In genomic region chr22:40732996-40733292, GRCh38 we compare ENCODE assay signal across 13 cellular contexts. TPM values are rescaled to one million over a fixed set of nuclear protein-coding genes. Genes with fewer than 3 reads are reported as not detected.
A peak's percentile ranks its signal among the peaks of the same experiment; 100 is the strongest.
DNase-seq lines count a peak whose midpoint lies in the region; ATAC-seq, FAIRE-seq and TF ChIP-seq lines count a peak whose summit lies in the region.
"Had no signal": no experiment of that assay in that cellular context is flagged by ENCODE, and none has a peak within 500 bp of the region (broad histone marks: within the 10 kb centered on the region; RNA-seq: fewer than 3 reads in every experiment).

No MANE protein-coding gene starts in this region.

- peaks cover 3% of the 10 kb centered on the region for H3K9me3 Mint-ChIP-seq in CD8-positive, alpha-beta T cell
- no peaks in the 10 kb centered on the region for H3K9me3 Mint-ChIP-seq in progenitor cell of endocrine pancreas (ENCODE audit: low read depth)
- no peaks in the 10 kb centered on the region for H3K9me3 Mint-ChIP-seq in effector memory CD8-positive, alpha-beta T cell

- H4K20me1 ChIP-seq in PC-9 (ENCODE audit: insufficient read depth) (no peaks in the 10 kb centered on the region), GM23248 (ENCODE audit: insufficient read depth) (no peaks in the 10 kb centered on the region)

- H3K27ac Mint-ChIP-seq in CD8-positive, alpha-beta T cell, result peak overlapping the region; percentile 92
- peak overlapping the region; percentile 82 for H3K27ac Mint-ChIP-seq in progenitor cell of endocrine pancreas
- peak overlapping the region in 1 of 2 donors; percentile 72 for H3K27ac Mint-ChIP-seq in effector memory CD8-positive, alpha-beta T cell

- H3K27me3 Mint-ChIP-seq in CD8-positive, alpha-beta T cell (ENCODE audit: low read depth), result no peaks in the 10 kb centered on the region
- H3K27me3 Mint-ChIP-seq in progenitor cell of endocrine pancreas, result no peaks in the 10 kb centered on the region
- H3K27me3 Mint-ChIP-seq in effector memory CD8-positive, alpha-beta T cell, result no peaks in the 10 kb centered on the region

- H3F3A ChIP-seq in PC-9 (ENCODE audit: insufficient read depth, low read depth) (peaks cover 25% of the 10 kb centered on the region), GM23248 (ENCODE audit: insufficient read depth) (0 out of 2 replicates have a peak, but pooled peaks cover 5% of the 10 kb centered on the region)

- H3K27ac ChIP-seq in CD8-positive, alpha-beta T cell (ENCODE audit: low read depth, low read length), result no peak overlapping the region
- H3K27ac ChIP-seq in PC-9 (peak overlapping the region; percentile 72), GM23248 (no peak overlapping the region)

- H3K4me1 ChIP-seq in CD8-positive, alpha-beta T cell (ENCODE audit: insufficient read depth, low read length), result peaks cover 47% of the 10 kb centered on the region
- H3K4me1 ChIP-seq in PC-9 (replicated peaks; ENCODE audit: insufficient read depth) (peaks cover 29% of the 10 kb centered on the region), GM23248 (ENCODE audit: insufficient read depth) (no peaks in the 10 kb centered on the region)

- CTCF ChIA-PET in CD8-positive, alpha-beta T cell (lab: Charles Lee), result no interaction called here
- CTCF ChIA-PET in PC-9 (lab: Charles Lee), result interaction anchor here (1.0 kb wide), 1 partner anchor 50 kb away, joined by 3 read pairs; no protein-coding TSS in a partner anchor

- no peak overlapping the region for H3K4me3 ChIP-seq in CD8-positive, alpha-beta T cell (ENCODE audit: low read depth, low read length)
- no peak overlapping the region for H3K4me3 ChIP-seq in PC-9
- H3K4me3 ChIP-seq in GM23248, result no peak overlapping the region

- WGBS in GM23248 (ENCODE audit: low coverage in 1 of 2, low lambda C conversion rate in 2 of 2, missing lambda C conversion rate in 2 of 2), 2 experiments, result 18 to 30% methylated on average over 2 of the region's 2 CpGs

- in situ Hi-C loops in GM23248 (cut with MboI), result no loop called here

- no peak for ATAC-seq in CD8-positive, alpha-beta T cell
- ATAC-seq in effector memory CD8-positive, alpha-beta T cell (replicated peaks), result no peak
- ATAC-seq in HG03135 (IDR thresholded peaks at IDR 0.05; ENCODE audit: unreplicated experiment), result no peak

- no peak overlapping the region for H3K4me3 Mint-ChIP-seq in CD8-positive, alpha-beta T cell
- peak overlapping the region; percentile 36 for H3K4me3 Mint-ChIP-seq in progenitor cell of endocrine pancreas (ENCODE audit: low read depth)
- peak overlapping the region in 1 of 2 donors; percentile 1 for H3K4me3 Mint-ChIP-seq in effector memory CD8-positive, alpha-beta T cell

- H3K79me2 ChIP-seq in PC-9 (ENCODE audit: low read depth) (no peaks in the 10 kb centered on the region), GM23248 (ENCODE audit: insufficient read depth) (no peaks in the 10 kb centered on the region)

- H3K36me3 ChIP-seq in CD8-positive, alpha-beta T cell (ENCODE audit: insufficient read depth, low read length), result no peaks in the 10 kb centered on the region
- H3K36me3 ChIP-seq in PC-9 (ENCODE audit: low read depth), result no peaks in the 10 kb centered on the region
- no peaks in the 10 kb centered on the region for H3K36me3 ChIP-seq in GM23248 (ENCODE audit: low read depth)

- H3K9ac ChIP-seq in GM23248, result no peak overlapping the region

- H3K4me1 Mint-ChIP-seq in CD8-positive, alpha-beta T cell (ENCODE audit: low read depth), result peaks cover 39% of the 10 kb centered on the region
- peaks cover 13% of the 10 kb centered on the region for H3K4me1 Mint-ChIP-seq in progenitor cell of endocrine pancreas (ENCODE audit: low read depth)
- H3K4me1 Mint-ChIP-seq in effector memory CD8-positive, alpha-beta T cell (ENCODE audit: low read depth in 2 of 2), result peaks cover 18 to 21% of the 10 kb centered on the region in 2 donors

- no peaks in the 10 kb centered on the region for H3K36me3 Mint-ChIP-seq in CD8-positive, alpha-beta T cell
- no peaks in the 10 kb centered on the region for H3K36me3 Mint-ChIP-seq in progenitor cell of endocrine pancreas (ENCODE audit: insufficient read depth)
- H3K36me3 Mint-ChIP-seq in effector memory CD8-positive, alpha-beta T cell (ENCODE audit: insufficient read depth), result peaks cover 16% of the 10 kb centered on the region

- peak; percentile 84 for FAIRE-seq in endometrium (lab: Jason Lieb, UNC)
- FAIRE-seq: D721Med had no signal

- TF ChIP-seq CTCF in CD8-positive, alpha-beta T cell (IDR thresholded peaks at IDR 0.05), result no peak
- TF ChIP-seq CTCF in PC-9 (conservative IDR thresholded peaks at IDR 0.05), result 0 out of 2 replicates have a peak, but pooled peaks have one; percentile 27
- TF ChIP-seq CTCF in progenitor cell of endocrine pancreas (IDR thresholded peaks at IDR 0.05; ENCODE audit: unreplicated experiment), result no peak

- no TSS peak for BruUV-seq in PC-9 (replicated peaks; lab: Mats Ljungman, UMichigan)

- DNase-seq in CD8-positive, alpha-beta T cell, result no peak
- no peak for DNase-seq in PC-9
- no peak for DNase-seq in progenitor cell of endocrine pancreas (ENCODE audit: low spot score, unreplicated experiment)
- DNase-seq in effector memory CD8-positive, alpha-beta T cell, result no peak
- no peak for DNase-seq in GM19238 (ENCODE audit: insufficient read length, low spot score)
- no peak for DNase-seq in GM23248
- DNase-seq: NCI-H1694, NCI-H524 had no signal

- no peak overlapping the region for H2AFZ ChIP-seq in PC-9
- no peak overlapping the region for H2AFZ ChIP-seq in GM23248

- intact Hi-C loops in CD8-positive, alpha-beta T cell (cut with DNase I, micrococcal nuclease), result loop anchor here in 1 of 2 experiments (1.0 kb wide), 1 partner anchor 50 kb away; no protein-coding TSS in a partner anchor
- intact Hi-C loops in PC-9 (cut with micrococcal nuclease; ENCODE audit: unreplicated experiment), result no loop called here

- H3K9me2 ChIP-seq in PC-9 (ENCODE audit: insufficient read depth) (no peaks in the 10 kb centered on the region), GM23248 (ENCODE audit: insufficient read depth) (no peaks in the 10 kb centered on the region)

- H3K27me3 ChIP-seq in CD8-positive, alpha-beta T cell (ENCODE audit: insufficient read depth, low read length), result no peaks in the 10 kb centered on the region
- H3K27me3 ChIP-seq in PC-9 (ENCODE audit: insufficient read depth, low read depth) (no peaks in the 10 kb centered on the region), GM23248 (replicated peaks; ENCODE audit: insufficient read depth) (no peaks in the 10 kb centered on the region)

- POLR2A ChIA-PET in CD8-positive, alpha-beta T cell (lab: Charles Lee), result no interaction called here
- POLR2A ChIA-PET in PC-9 (lab: Charles Lee; ENCODE audit: unreplicated experiment), result interaction anchor here (0.6 kb wide), 1 partner anchor 552 kb away, joined by 3 read pairs; no protein-coding TSS in a partner anchor

- H3K4me2 ChIP-seq in PC-9 (peak overlapping the region; percentile 59), GM23248 (ENCODE audit: unreplicated experiment) (no peak overlapping the region)

- H3K9me3 ChIP-seq in CD8-positive, alpha-beta T cell (ENCODE audit: low read length), result no peaks in the 10 kb centered on the region
- H3K9me3 ChIP-seq in PC-9 (ENCODE audit: insufficient read depth, low read depth), result no peaks in the 10 kb centered on the region
- no peaks in the 10 kb centered on the region for H3K9me3 ChIP-seq in GM23248 (ENCODE audit: low read depth)

RNA-seq across cellular contexts. Expression of gene MCHR1, which starts 53.7 kb away (rescaled TPM):
- total RNA-seq in CD8-positive, alpha-beta T cell, result not detected
- total RNA-seq in PC-9 (2021) (0.24 and 0.28 TPM in 2 replicates), progenitor cell of endocrine pancreas (0.19 and 0.38 TPM in 2 replicates)
- 0.65 TPM in 1 of 2 replicates, not detected in the other for total RNA-seq in GM23248 (2014; rRNA removed; shearing (Covaris generic))
- polyA plus RNA-seq in GM23248 (2016; fragmentation: Nextera tagmentation; extraction: Ambion mirVana), result 0.11 and 0.32 TPM in 2 replicates
- total RNA-seq: mesenteric fat pad, RPMI7951 had no signal
